1 cellular context compared by ENCODE assay signal in the genomic region with DNA sequence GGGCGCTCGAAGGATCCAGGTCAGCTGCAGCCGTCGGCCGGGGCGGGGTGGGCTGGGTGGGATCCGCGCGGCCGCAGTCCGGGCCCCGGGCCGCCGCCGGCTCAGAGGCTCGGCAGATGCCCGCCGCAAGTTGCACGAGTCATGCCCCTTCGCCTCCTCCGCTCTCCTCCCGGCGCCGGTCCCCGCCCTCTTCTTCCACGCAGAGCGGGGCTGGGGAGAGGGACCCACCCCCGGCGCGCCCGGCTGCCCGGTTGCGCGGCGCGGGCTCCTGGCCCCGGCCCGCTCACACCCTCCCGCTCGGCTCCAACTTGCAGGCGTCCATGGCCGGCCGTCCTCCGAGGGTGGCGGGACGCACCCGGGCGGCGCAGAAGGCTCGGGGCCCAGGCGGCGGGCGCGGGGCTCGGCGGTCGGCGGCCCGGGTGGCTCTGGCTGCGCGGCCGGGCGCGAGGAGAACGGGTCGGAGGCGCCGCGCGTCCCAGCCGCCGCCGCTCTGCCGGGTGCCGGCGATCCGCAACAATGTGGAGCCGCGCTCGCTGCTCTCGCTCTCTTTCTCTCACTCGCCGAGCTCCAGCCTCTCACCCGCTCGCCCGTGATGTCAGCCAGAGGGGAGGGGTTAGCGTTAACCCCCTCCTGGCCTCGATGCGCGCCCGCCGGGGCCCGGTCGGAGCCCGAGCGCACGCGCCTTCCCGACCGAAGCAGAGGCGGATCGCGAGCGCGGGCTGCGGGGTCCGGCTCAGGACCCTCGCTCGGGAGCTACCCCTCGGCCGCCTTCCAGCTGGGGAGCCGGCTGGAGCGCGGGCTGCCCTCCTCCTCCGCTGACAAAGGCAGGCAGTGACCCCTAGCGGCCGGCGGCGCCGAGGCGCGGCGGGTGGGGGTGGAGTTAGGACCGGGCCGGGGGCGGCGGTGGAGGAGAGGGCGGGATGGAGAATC.
TF ChIP-seq lines count a peak whose summit lies in the region.

A gene with protein sequence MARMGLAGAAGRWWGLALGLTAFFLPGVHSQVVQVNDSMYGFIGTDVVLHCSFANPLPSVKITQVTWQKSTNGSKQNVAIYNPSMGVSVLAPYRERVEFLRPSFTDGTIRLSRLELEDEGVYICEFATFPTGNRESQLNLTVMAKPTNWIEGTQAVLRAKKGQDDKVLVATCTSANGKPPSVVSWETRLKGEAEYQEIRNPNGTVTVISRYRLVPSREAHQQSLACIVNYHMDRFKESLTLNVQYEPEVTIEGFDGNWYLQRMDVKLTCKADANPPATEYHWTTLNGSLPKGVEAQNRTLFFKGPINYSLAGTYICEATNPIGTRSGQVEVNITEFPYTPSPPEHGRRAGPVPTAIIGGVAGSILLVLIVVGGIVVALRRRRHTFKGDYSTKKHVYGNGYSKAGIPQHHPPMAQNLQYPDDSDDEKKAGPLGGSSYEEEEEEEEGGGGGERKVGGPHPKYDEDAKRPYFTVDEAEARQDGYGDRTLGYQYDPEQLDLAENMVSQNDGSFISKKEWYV (minus strand): TSS at position 550 of the 930 bp plus-strand sequence. CDS start 647 bp downstream, outside the sequence.

TF ChIP-seq in HepG2, 621 proteins besides CTCF, POLR2A, EP300 and RAD21 (continued from another document and continues in another):
- TF ChIP-seq, protein P1, sequence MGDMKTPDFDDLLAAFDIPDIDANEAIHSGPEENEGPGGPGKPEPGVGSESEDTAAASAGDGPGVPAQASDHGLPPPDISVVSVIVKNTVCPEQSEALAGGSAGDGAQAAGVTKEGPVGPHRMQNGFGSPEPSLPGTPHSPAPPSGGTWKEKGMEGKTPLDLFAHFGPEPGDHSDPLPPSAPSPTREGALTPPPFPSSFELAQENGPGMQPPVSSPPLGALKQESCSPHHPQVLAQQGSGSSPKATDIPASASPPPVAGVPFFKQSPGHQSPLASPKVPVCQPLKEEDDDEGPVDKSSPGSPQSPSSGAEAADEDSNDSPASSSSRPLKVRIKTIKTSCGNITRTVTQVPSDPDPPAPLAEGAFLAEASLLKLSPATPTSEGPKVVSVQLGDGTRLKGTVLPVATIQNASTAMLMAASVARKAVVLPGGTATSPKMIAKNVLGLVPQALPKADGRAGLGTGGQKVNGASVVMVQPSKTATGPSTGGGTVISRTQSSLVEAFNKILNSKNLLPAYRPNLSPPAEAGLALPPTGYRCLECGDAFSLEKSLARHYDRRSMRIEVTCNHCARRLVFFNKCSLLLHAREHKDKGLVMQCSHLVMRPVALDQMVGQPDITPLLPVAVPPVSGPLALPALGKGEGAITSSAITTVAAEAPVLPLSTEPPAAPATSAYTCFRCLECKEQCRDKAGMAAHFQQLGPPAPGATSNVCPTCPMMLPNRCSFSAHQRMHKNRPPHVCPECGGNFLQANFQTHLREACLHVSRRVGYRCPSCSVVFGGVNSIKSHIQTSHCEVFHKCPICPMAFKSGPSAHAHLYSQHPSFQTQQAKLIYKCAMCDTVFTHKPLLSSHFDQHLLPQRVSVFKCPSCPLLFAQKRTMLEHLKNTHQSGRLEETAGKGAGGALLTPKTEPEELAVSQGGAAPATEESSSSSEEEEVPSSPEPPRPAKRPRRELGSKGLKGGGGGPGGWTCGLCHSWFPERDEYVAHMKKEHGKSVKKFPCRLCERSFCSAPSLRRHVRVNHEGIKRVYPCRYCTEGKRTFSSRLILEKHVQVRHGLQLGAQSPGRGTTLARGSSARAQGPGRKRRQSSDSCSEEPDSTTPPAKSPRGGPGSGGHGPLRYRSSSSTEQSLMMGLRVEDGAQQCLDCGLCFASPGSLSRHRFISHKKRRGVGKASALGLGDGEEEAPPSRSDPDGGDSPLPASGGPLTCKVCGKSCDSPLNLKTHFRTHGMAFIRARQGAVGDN (CRISPR knock-in tag; IDR thresholded peaks at IDR 0.05), result peak; percentile 76
- TF ChIP-seq ZNF788 (CRISPR knock-in tag; IDR thresholded peaks at IDR 0.05; ENCODE audit: borderline replicate concordance) (peak; percentile 55; the same call in 1 of the 2 replicates), ZNF792 (CRISPR knock-in tag; IDR thresholded peaks at IDR 0.05) (no peak), ZNF709 (CRISPR knock-in tag; IDR thresholded peaks at IDR 0.05) (0 out of 2 replicates have a peak, but pooled peaks have one; percentile 37), ZNF441 (CRISPR knock-in tag; IDR thresholded peaks at IDR 0.05; ENCODE audit: borderline replicate concordance) (peak; percentile 63), FLYWCH1 (CRISPR knock-in tag; IDR thresholded peaks at IDR 0.05) (no peak), MYNN (CRISPR knock-in tag; IDR thresholded peaks at IDR 0.05; ENCODE audit: low read depth) (no peak), CBX1 (IDR thresholded peaks at IDR 0.05; ENCODE audit: low read depth) (no peak), ZSCAN25 (CRISPR knock-in tag; IDR thresholded peaks at IDR 0.05) (0 out of 2 replicates have a peak, but pooled peaks have one; percentile 16), ZSCAN22 (CRISPR knock-in tag; IDR thresholded peaks at IDR 0.05) (0 out of 2 replicates have a peak, but pooled peaks have one; percentile 40), FOXK1 (CRISPR knock-in tag; IDR thresholded peaks at IDR 0.05; ENCODE audit: borderline replicate concordance, low read depth) (peak; percentile 43; the same call in 1 of the 2 replicates), MTA1 (CRISPR knock-in tag; IDR thresholded peaks at IDR 0.05; ENCODE audit: borderline replicate concordance) (peak; percentile 79), ZBTB42 (CRISPR knock-in tag; IDR thresholded peaks at IDR 0.05) (0 out of 2 replicates have a peak, but pooled peaks have one; percentile 59), ZNF547 (CRISPR knock-in tag; IDR thresholded peaks at IDR 0.05) (no peak), ZNF567 (CRISPR knock-in tag; IDR thresholded peaks at IDR 0.05; ENCODE audit: borderline replicate concordance) (peak; percentile 46; the same call in 1 of the 2 replicates), ZBTB20 (CRISPR knock-in tag; IDR thresholded peaks at IDR 0.05; ENCODE audit: borderline replicate concordance, low read depth) (no peak), HDAC1 (CRISPR knock-in tag; IDR thresholded peaks at IDR 0.05) (peak; percentile 74), MIER2 (CRISPR knock-in tag; IDR thresholded peaks at IDR 0.05) (no peak), AHR (CRISPR knock-in tag; IDR thresholded peaks at IDR 0.05) (peak; percentile 61; the same call in 1 of the 2 replicates), HNRNPK (IDR thresholded peaks at IDR 0.05; ENCODE audit: low read depth, low read length, poor library complexity, severe bottlenecking) (peak; percentile 65), SP4 (CRISPR knock-in tag; IDR thresholded peaks at IDR 0.05) (peak; percentile 79), DR1 (CRISPR knock-in tag; IDR thresholded peaks at IDR 0.05) (peak; percentile 55; the same call in 1 of the 2 replicates), ZNF232 (CRISPR knock-in tag; IDR thresholded peaks at IDR 0.05; ENCODE audit: borderline replicate concordance) (0 out of 2 replicates have a peak, but pooled peaks have one; percentile 37), ZFP90 (CRISPR knock-in tag; IDR thresholded peaks at IDR 0.05; ENCODE audit: borderline replicate concordance) (0 out of 2 replicates have a peak, but pooled peaks have one; percentile 23), HMGA1 (CRISPR knock-in tag; conservative IDR thresholded peaks at IDR 0.05) (no peak), GTF3A (CRISPR knock-in tag; conservative IDR thresholded peaks at IDR 0.05) (peak; percentile 93; the same call in 1 of the 2 replicates), CBX2 (IDR thresholded peaks at IDR 0.05; ENCODE audit: low read depth, low read length) (no peak), CBX2 (CRISPR knock-in tag; IDR thresholded peaks at IDR 0.05; ENCODE audit: low read depth) (no peak), CBX5 (CRISPR knock-in tag; IDR thresholded peaks at IDR 0.05; ENCODE audit: borderline replicate concordance) (peak; percentile 28; the same call in 1 of the 2 replicates), PCBP1 (IDR thresholded peaks at IDR 0.05; ENCODE audit: borderline replicate concordance, low read depth, low read length) (no peak), HNRNPL (IDR thresholded peaks at IDR 0.05; ENCODE audit: low read depth, low read length) (no peak), HIVEP1 (CRISPR knock-in tag; IDR thresholded peaks at IDR 0.05) (0 out of 2 replicates have a peak, but pooled peaks have one; percentile 28), ZNF615 (CRISPR knock-in tag; IDR thresholded peaks at IDR 0.05; ENCODE audit: borderline replicate concordance) (no peak), DNMT1 (CRISPR knock-in tag; IDR thresholded peaks at IDR 0.05) (0 out of 2 replicates have a peak, but pooled peaks have one; percentile 62), SP2 (CRISPR knock-in tag; IDR thresholded peaks at IDR 0.05) (peak; percentile 16; the same call in 1 of the 2 replicates)
- TF ChIP-seq, protein P2, sequence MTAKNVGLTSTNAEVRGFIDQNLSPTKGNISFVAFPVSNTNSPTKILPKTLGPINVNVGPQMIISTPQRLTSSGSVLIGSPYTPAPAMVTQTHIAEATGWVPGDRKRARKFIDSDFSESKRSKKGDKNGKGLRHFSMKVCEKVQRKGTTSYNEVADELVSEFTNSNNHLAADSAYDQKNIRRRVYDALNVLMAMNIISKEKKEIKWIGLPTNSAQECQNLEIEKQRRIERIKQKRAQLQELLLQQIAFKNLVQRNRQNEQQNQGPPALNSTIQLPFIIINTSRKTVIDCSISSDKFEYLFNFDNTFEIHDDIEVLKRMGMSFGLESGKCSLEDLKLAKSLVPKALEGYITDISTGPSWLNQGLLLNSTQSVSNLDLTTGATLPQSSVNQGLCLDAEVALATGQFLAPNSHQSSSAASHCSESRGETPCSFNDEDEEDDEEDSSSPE (CRISPR knock-in tag; IDR thresholded peaks at IDR 0.05), result peak; percentile 60; the same call in 1 of the 2 replicates
- TF ChIP-seq, protein P3, sequence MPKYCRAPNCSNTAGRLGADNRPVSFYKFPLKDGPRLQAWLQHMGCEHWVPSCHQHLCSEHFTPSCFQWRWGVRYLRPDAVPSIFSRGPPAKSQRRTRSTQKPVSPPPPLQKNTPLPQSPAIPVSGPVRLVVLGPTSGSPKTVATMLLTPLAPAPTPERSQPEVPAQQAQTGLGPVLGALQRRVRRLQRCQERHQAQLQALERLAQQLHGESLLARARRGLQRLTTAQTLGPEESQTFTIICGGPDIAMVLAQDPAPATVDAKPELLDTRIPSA (CRISPR knock-in tag; IDR thresholded peaks at IDR 0.05; ENCODE audit: borderline replicate concordance), result no peak
- TF ChIP-seq, protein P4, sequence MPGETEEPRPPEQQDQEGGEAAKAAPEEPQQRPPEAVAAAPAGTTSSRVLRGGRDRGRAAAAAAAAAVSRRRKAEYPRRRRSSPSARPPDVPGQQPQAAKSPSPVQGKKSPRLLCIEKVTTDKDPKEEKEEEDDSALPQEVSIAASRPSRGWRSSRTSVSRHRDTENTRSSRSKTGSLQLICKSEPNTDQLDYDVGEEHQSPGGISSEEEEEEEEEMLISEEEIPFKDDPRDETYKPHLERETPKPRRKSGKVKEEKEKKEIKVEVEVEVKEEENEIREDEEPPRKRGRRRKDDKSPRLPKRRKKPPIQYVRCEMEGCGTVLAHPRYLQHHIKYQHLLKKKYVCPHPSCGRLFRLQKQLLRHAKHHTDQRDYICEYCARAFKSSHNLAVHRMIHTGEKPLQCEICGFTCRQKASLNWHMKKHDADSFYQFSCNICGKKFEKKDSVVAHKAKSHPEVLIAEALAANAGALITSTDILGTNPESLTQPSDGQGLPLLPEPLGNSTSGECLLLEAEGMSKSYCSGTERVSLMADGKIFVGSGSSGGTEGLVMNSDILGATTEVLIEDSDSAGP (CRISPR knock-in tag; IDR thresholded peaks at IDR 0.05; ENCODE audit: borderline replicate concordance), result peak; percentile 89
- TF ChIP-seq, protein P5, sequence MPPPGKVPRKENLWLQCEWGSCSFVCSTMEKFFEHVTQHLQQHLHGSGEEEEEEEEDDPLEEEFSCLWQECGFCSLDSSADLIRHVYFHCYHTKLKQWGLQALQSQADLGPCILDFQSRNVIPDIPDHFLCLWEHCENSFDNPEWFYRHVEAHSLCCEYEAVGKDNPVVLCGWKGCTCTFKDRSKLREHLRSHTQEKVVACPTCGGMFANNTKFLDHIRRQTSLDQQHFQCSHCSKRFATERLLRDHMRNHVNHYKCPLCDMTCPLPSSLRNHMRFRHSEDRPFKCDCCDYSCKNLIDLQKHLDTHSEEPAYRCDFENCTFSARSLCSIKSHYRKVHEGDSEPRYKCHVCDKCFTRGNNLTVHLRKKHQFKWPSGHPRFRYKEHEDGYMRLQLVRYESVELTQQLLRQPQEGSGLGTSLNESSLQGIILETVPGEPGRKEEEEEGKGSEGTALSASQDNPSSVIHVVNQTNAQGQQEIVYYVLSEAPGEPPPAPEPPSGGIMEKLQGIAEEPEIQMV (CRISPR knock-in tag; IDR thresholded peaks at IDR 0.05; ENCODE audit: low read depth), result 0 out of 2 replicates have a peak, but pooled peaks have one; percentile 48
- TF ChIP-seq, protein P6, sequence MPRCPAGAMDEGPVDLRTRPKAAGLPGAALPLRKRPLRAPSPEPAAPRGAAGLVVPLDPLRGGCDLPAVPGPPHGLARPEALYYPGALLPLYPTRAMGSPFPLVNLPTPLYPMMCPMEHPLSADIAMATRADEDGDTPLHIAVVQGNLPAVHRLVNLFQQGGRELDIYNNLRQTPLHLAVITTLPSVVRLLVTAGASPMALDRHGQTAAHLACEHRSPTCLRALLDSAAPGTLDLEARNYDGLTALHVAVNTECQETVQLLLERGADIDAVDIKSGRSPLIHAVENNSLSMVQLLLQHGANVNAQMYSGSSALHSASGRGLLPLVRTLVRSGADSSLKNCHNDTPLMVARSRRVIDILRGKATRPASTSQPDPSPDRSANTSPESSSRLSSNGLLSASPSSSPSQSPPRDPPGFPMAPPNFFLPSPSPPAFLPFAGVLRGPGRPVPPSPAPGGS (CRISPR knock-in tag; IDR thresholded peaks at IDR 0.05), result no peak
- TF ChIP-seq, protein P7, sequence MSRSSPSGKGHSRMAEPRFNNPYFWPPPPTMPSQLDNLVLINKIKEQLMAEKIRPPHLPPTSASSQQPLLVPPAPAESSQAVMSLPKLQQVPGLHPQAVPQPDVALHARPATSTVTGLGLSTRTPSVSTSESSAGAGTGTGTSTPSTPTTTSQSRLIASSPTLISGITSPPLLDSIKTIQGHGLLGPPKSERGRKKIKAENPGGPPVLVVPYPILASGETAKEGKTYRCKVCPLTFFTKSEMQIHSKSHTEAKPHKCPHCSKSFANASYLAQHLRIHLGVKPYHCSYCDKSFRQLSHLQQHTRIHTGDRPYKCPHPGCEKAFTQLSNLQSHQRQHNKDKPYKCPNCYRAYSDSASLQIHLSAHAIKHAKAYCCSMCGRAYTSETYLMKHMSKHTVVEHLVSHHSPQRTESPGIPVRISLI (CRISPR knock-in tag; IDR thresholded peaks at IDR 0.05; ENCODE audit: borderline replicate concordance), result peak; percentile 57; the same call in 1 of the 2 replicates
- TF ChIP-seq, protein P8, sequence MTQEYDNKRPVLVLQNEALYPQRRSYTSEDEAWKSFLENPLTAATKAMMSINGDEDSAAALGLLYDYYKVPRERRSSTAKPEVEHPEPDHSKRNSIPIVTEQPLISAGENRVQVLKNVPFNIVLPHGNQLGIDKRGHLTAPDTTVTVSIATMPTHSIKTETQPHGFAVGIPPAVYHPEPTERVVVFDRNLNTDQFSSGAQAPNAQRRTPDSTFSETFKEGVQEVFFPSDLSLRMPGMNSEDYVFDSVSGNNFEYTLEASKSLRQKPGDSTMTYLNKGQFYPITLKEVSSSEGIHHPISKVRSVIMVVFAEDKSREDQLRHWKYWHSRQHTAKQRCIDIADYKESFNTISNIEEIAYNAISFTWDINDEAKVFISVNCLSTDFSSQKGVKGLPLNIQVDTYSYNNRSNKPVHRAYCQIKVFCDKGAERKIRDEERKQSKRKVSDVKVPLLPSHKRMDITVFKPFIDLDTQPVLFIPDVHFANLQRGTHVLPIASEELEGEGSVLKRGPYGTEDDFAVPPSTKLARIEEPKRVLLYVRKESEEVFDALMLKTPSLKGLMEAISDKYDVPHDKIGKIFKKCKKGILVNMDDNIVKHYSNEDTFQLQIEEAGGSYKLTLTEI (CRISPR knock-in tag; conservative IDR thresholded peaks at IDR 0.05), result no peak
- TF ChIP-seq, protein P9, sequence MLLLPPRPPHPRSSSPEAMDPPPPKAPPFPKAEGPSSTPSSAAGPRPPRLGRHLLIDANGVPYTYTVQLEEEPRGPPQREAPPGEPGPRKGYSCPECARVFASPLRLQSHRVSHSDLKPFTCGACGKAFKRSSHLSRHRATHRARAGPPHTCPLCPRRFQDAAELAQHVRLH (CRISPR knock-in tag; IDR thresholded peaks at IDR 0.05; ENCODE audit: borderline replicate concordance, low read depth), result peak; percentile 59; the same call in 1 of the 2 replicates
